ENCODE assay signal across 1 cellular context in genomic region chr1:234975122-234975940, GRCh38.
A peak's percentile ranks its signal among the peaks of the same experiment; 100 is the strongest.
TF ChIP-seq lines count a peak whose summit lies in the region.

No MANE protein-coding gene starts in this region.

TF ChIP-seq in K562, 482 proteins besides CTCF, POLR2A, EP300 and RAD21 (continued from another document and continues in another):
- TF ChIP-seq KDM1A (IDR thresholded peaks at IDR 0.05) (peak; percentile 97 to 98), ZNF165 (CRISPR knock-in tag; IDR thresholded peaks at IDR 0.05; ENCODE audit: borderline replicate concordance) (0 out of 2 replicates have a peak, but pooled peaks have one; percentile 15), NEUROD1 (IDR thresholded peaks at IDR 0.05; ENCODE audit: borderline replicate concordance, low read depth, low read length, partially characterized antibody) (peak; percentile 96), ETV1 (tag; conservative IDR thresholded peaks at IDR 0.05; ENCODE audit: low read depth) (peak; percentile 62; the same call in 1 of the 2 replicates), LEF1 (IDR thresholded peaks at IDR 0.05) (peak; percentile 98), ZC3H8 (IDR thresholded peaks at IDR 0.05) (no peak), ZNF445 (CRISPR knock-in tag; IDR thresholded peaks at IDR 0.05; ENCODE audit: low read depth) (peak; percentile 27; the same call in 1 of the 2 replicates), RUNX1 (IDR thresholded peaks at IDR 0.05; ENCODE audit: low read depth) (peak; percentile 49; the same call in 1 of the 2 replicates), NFE2 (IDR thresholded peaks at IDR 0.05; ENCODE audit: low read depth) (peak; percentile 88), IRF9 (tag; IDR thresholded peaks at IDR 0.05) (peak; percentile 82), PPARD (CRISPR knock-in tag; IDR thresholded peaks at IDR 0.05) (no peak), ZNF24 (IDR thresholded peaks at IDR 0.05) (peak; percentile 43; the same call in 1 of the 2 replicates), RBM39 (optimal IDR thresholded peaks at IDR 0.05; ENCODE audit: low read depth, low read length) (peak; percentile 74), WHSC1 (IDR thresholded peaks at IDR 0.05; ENCODE audit: low read length) (no peak), MTA2 (IDR thresholded peaks at IDR 0.05; ENCODE audit: low read depth) (peak; percentile 91), MYC (IDR thresholded peaks at IDR 0.05; ENCODE audit: low read depth, low read length) (peak; percentile 68), MYC (CRISPR knock-in tag; IDR thresholded peaks at IDR 0.05; ENCODE audit: borderline replicate concordance, low read depth) (no peak), ETV6 (IDR thresholded peaks at IDR 0.05; ENCODE audit: borderline replicate concordance in 1 of 2, low read depth in 2 of 2, low read length in 1 of 2) (peak in 1 of 2 experiments; percentile 77; a peak in 1 of 4 replicates), ETV6 (CRISPR knock-in tag; IDR thresholded peaks at IDR 0.05; ENCODE audit: borderline replicate concordance) (no peak), ZNF639 (CRISPR knock-in tag; conservative IDR thresholded peaks at IDR 0.05 in 1 of 2, IDR thresholded peaks at IDR 0.05 in 1 of 2) (peak in 1 of 2 experiments; percentile 83; a peak in 2 of 4 replicates), YBX1 (IDR thresholded peaks at IDR 0.05) (no peak), E2F5 (CRISPR knock-in tag; IDR thresholded peaks at IDR 0.05) (no peak), PBX2 (CRISPR knock-in tag; IDR thresholded peaks at IDR 0.05; ENCODE audit: low read depth) (no peak), PBX2 (tag; conservative IDR thresholded peaks at IDR 0.05; ENCODE audit: low read depth) (peak; percentile 73; the same call in 1 of the 2 replicates), ZBTB40 (IDR thresholded peaks at IDR 0.05) (peak; percentile 37; the same call in 1 of the 2 replicates), ZBTB40 (CRISPR knock-in tag; IDR thresholded peaks at IDR 0.05) (no peak), ZBTB17 (CRISPR knock-in tag; IDR thresholded peaks at IDR 0.05) (no peak; the same call in 1 of the 2 replicates), NFYB (IDR thresholded peaks at IDR 0.05; ENCODE audit: extremely low read depth, insufficient read length) (peak; percentile 98), ZBTB12 (CRISPR knock-in tag; IDR thresholded peaks at IDR 0.05) (no peak), ZNF316 (IDR thresholded peaks at IDR 0.05) (peak; percentile 62; the same call in 1 of the 2 replicates), CEBPB (tag; IDR thresholded peaks at IDR 0.05) (peak; percentile 99), ELF4 (CRISPR knock-in tag; IDR thresholded peaks at IDR 0.05) (peak; percentile 44; the same call in 1 of the 2 replicates), MBD2 (IDR thresholded peaks at IDR 0.05; ENCODE audit: borderline replicate concordance, low read depth) (peak; percentile 84), MTF1 (CRISPR knock-in tag; IDR thresholded peaks at IDR 0.05; ENCODE audit: borderline replicate concordance) (no peak), IRF1 (CRISPR knock-in tag; IDR thresholded peaks at IDR 0.05; ENCODE audit: borderline replicate concordance) (no peak), ZBTB8A (IDR thresholded peaks at IDR 0.05; ENCODE audit: partially characterized antibody) (no peak), SMARCA5 (IDR thresholded peaks at IDR 0.05) (0 out of 2 replicates have a peak, but pooled peaks have one; percentile 66), EGR1 (conservative IDR thresholded peaks at IDR 0.05) (peak; percentile 82), FOSL1 (tag; conservative IDR thresholded peaks at IDR 0.05) (peak; percentile 100), BCL6 (CRISPR knock-in tag; IDR thresholded peaks at IDR 0.05) (no peak; the same call in 1 of the 2 replicates), SRF (CRISPR knock-in tag; IDR thresholded peaks at IDR 0.05) (no peak), ATF6 (CRISPR knock-in tag; IDR thresholded peaks at IDR 0.05) (peak; percentile 13; the same call in 1 of the 2 replicates), C11orf30 (IDR thresholded peaks at IDR 0.05; ENCODE audit: low read depth) (peak; percentile 76), ZNF146 (CRISPR knock-in tag; IDR thresholded peaks at IDR 0.05; ENCODE audit: unreplicated experiment) (no peak), ZNF668 (CRISPR knock-in tag; IDR thresholded peaks at IDR 0.05) (peak; percentile 85; the same call in 1 of the 2 replicates), TCFL5 (CRISPR knock-in tag; conservative IDR thresholded peaks at IDR 0.05) (0 out of 2 replicates have a peak, but pooled peaks have one; percentile 6)
